12 cellular contexts compared by ENCODE assay signal in the genomic region with DNA sequence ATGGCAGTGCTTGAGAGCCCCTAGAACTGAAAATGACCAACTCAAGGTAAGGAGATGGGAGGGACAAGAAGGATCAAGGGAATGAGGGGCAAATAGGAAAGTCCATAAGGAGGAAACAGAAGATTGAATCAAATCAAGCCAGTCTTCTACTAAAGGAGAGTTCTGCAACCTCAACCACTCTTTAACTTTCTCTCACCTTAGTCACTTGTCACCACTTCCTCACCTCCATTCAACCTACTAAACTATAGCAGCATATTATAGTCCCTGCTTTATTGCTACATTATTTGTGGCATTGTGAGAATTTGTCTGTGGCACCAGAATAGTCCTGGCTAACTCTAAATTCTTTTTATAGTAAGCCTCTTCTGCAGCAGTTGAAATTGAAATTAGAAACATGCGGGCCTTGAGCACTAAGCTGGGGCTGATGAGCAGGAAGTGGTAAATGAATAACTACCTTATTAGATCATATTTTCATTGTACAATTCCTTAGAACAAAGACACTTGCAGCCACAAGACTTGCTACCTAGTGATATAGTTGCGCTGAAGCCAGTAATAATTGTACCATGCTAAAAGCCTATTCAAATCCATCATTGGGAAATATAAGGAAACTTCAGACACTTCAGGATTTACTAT.
A peak's percentile ranks its signal among the peaks of the same experiment; 100 is the strongest.
DNase-seq lines count a peak whose midpoint lies in the region; ATAC-seq and TF ChIP-seq lines count a peak whose summit lies in the region.
"Had no signal": no experiment of that assay in that cellular context is flagged by ENCODE, and none has a peak within 500 bp of the region (broad histone marks: within the 10 kb centered on the region; RNA-seq: fewer than 3 reads in every experiment).

No MANE protein-coding gene starts in this region.

- no peaks in the 10 kb centered on the region for H3K27me3 Mint-ChIP-seq in CD8-positive, alpha-beta T cell (ENCODE audit: low read depth)
- H3K27me3 Mint-ChIP-seq: activated CD4-positive, alpha-beta memory T cell treated with anti-CD3 and anti-CD28 coated beads for 36 hours had no signal

- no peak overlapping the region for H3K4me3 Mint-ChIP-seq in CD8-positive, alpha-beta T cell
- H3K4me3 Mint-ChIP-seq: activated CD4-positive, alpha-beta memory T cell treated with anti-CD3 and anti-CD28 coated beads for 36 hours; immature natural killer cell; stimulated activated memory B cell treated with anti-CD40 and anti-IgM and Interleukin-4, amounts not matched to agents 10 μg/mL and 1 μg/mL and 100 μg/mL, for 72 hours had no signal

- no peaks in the 10 kb centered on the region for H3K36me3 ChIP-seq in BJ (ENCODE audit: control insufficient read depth, insufficient read depth, low read length)
- no peaks in the 10 kb centered on the region for H3K36me3 ChIP-seq in fibroblast of lung (ENCODE audit: control insufficient read depth, insufficient read depth, low read length)
- H3K36me3 ChIP-seq in vagina, result no peaks in the 10 kb centered on the region
- H3K36me3 ChIP-seq in CD8-positive, alpha-beta T cell (ENCODE audit: insufficient read depth, low read length), result no peaks in the 10 kb centered on the region

- H3K4me2 ChIP-seq in fibroblast of lung (ENCODE audit: extremely low read depth, insufficient read depth, low read length), result no peak overlapping the region

- H3K4me3 ChIP-seq in BJ (ENCODE audit: low read depth, low read length), result no peak overlapping the region
- H3K4me3 ChIP-seq in fibroblast of lung (replicated peaks in 1 of 4; ENCODE audit: control extremely low read depth in 1 of 4, insufficient read depth in 1 of 4, low read depth in 3 of 4, low read length in 4 of 4), result no peak overlapping the region
- no peak overlapping the region for H3K4me3 ChIP-seq in vagina
- H3K4me3 ChIP-seq in CD8-positive, alpha-beta T cell (ENCODE audit: low read depth, low read length), result no peak overlapping the region

- no peak for TF ChIP-seq CTCF in BJ (IDR thresholded peaks at IDR 0.05; ENCODE audit: insufficient read depth, low read depth, low read length)
- TF ChIP-seq CTCF in fibroblast of lung (conservative IDR thresholded peaks at IDR 0.05 in 1 of 2, IDR thresholded peaks at IDR 0.05 in 1 of 2; ENCODE audit: low read depth in 1 of 2, low read length in 2 of 2), result no peak
- TF ChIP-seq CTCF in vagina (IDR thresholded peaks at IDR 0.05), result no peak
- TF ChIP-seq CTCF in CD8-positive, alpha-beta T cell (IDR thresholded peaks at IDR 0.05), result no peak

- no peak overlapping the region for H3K27ac Mint-ChIP-seq in CD8-positive, alpha-beta T cell
- H3K27ac Mint-ChIP-seq: activated CD4-positive, alpha-beta memory T cell treated with anti-CD3 and anti-CD28 coated beads for 36 hours; immature natural killer cell; stimulated activated memory B cell treated with anti-CD40 and anti-IgM and Interleukin-4, amounts not matched to agents 10 μg/mL and 1 μg/mL and 100 μg/mL, for 72 hours had no signal

- POLR2A ChIA-PET in BJ (lab: Charles Lee), result no interaction called here
- POLR2A ChIA-PET in CD8-positive, alpha-beta T cell (lab: Charles Lee), result interaction anchor here (0.6 kb wide), 1 partner anchor 1646 kb away, joined by 3 read pairs; no protein-coding TSS in a partner anchor

- H4K20me1 ChIP-seq in fibroblast of lung (ENCODE audit: control insufficient read depth, extremely low read depth, insufficient read depth, low read length), result no peaks in the 10 kb centered on the region

- no peak overlapping the region for H3K9ac ChIP-seq in fibroblast of lung (ENCODE audit: insufficient read depth, low read length)

- no peaks in the 10 kb centered on the region for H3K9me3 Mint-ChIP-seq in CD8-positive, alpha-beta T cell
- H3K9me3 Mint-ChIP-seq: activated CD4-positive, alpha-beta memory T cell treated with anti-CD3 and anti-CD28 coated beads for 36 hours; immature natural killer cell; stimulated activated memory B cell treated with anti-CD40 and anti-IgM and Interleukin-4, amounts not matched to agents 10 μg/mL and 1 μg/mL and 100 μg/mL, for 72 hours had no signal

- DNase-seq in BJ (ENCODE audit: low read depth), result peak; percentile 48
- DNase-seq in LHCN-M2 (ENCODE audit: low read depth), result peak; percentile 47
- peak; percentile 3 to 83 for DNase-seq in fibroblast of lung (ENCODE audit: low read depth in 2 of 2)
- DNase-seq in Ammon's horn (ENCODE audit: low spot score), result no peak
- DNase-seq in vagina (ENCODE audit: extremely low spot score in 2 of 2), result no peak
- no peak for DNase-seq in CD8-positive, alpha-beta T cell
- DNase-seq in NCI-H1092 treated with DMSO at 0.1 percent for 48 hours (lab: John Stamatoyannopoulos, UW), result no peak
- DNase-seq: activated CD4-positive, alpha-beta memory T cell treated with anti-CD3 and anti-CD28 coated beads for 36 hours; immature natural killer cell; retina had no signal

- no peaks in the 10 kb centered on the region for H3K79me2 ChIP-seq in fibroblast of lung (ENCODE audit: control insufficient read depth, insufficient read depth, low read length)

- H3K4me1 ChIP-seq in fibroblast of lung (ENCODE audit: control insufficient read depth, extremely low read depth, insufficient read depth, low read length), result no peaks in the 10 kb centered on the region
- no peaks in the 10 kb centered on the region for H3K4me1 ChIP-seq in vagina
- peaks cover 8% of the 10 kb centered on the region for H3K4me1 ChIP-seq in CD8-positive, alpha-beta T cell (ENCODE audit: insufficient read depth, low read length)

- no peaks in the 10 kb centered on the region for H3K9me3 ChIP-seq in fibroblast of lung (ENCODE audit: control insufficient read depth, insufficient read depth, low read depth, low read length)
- H3K9me3 ChIP-seq in vagina, result no peaks in the 10 kb centered on the region
- no peaks in the 10 kb centered on the region for H3K9me3 ChIP-seq in CD8-positive, alpha-beta T cell (ENCODE audit: low read length)

- ATAC-seq in GM19438 (IDR thresholded peaks at IDR 0.05; ENCODE audit: low read depth, unreplicated experiment), result peak; percentile 55
- no peak for ATAC-seq in CD8-positive, alpha-beta T cell
- ATAC-seq: stimulated activated memory B cell treated with anti-CD40 and anti-IgM and Interleukin-4, amounts not matched to agents 10 μg/mL and 1 μg/mL and 100 μg/mL, for 72 hours had no signal

- H2AFZ ChIP-seq in fibroblast of lung (ENCODE audit: low read length), result no peak overlapping the region

- H3K36me3 Mint-ChIP-seq in CD8-positive, alpha-beta T cell, result no peaks in the 10 kb centered on the region
- H3K36me3 Mint-ChIP-seq: activated CD4-positive, alpha-beta memory T cell treated with anti-CD3 and anti-CD28 coated beads for 36 hours; immature natural killer cell; stimulated activated memory B cell treated with anti-CD40 and anti-IgM and Interleukin-4, amounts not matched to agents 10 μg/mL and 1 μg/mL and 100 μg/mL, for 72 hours had no signal

- H3K27me3 ChIP-seq in BJ (ENCODE audit: control insufficient read depth, insufficient read depth, low read length) (no peaks in the 10 kb centered on the region), fibroblast of lung (ENCODE audit: control insufficient read depth, insufficient read depth, low read length) (no peaks in the 10 kb centered on the region), vagina (no peaks in the 10 kb centered on the region)
- no peaks in the 10 kb centered on the region for H3K27me3 ChIP-seq in CD8-positive, alpha-beta T cell (ENCODE audit: insufficient read depth, low read length)

- intact Hi-C loops in vagina (cut with DNase I), result no loop called here
- intact Hi-C loops in CD8-positive, alpha-beta T cell (cut with DNase I, micrococcal nuclease), result no loop called here

- H3K27ac ChIP-seq in fibroblast of lung (ENCODE audit: insufficient read depth, low read length), result no peak overlapping the region
- no peak overlapping the region for H3K27ac ChIP-seq in vagina
- H3K27ac ChIP-seq in CD8-positive, alpha-beta T cell (ENCODE audit: low read depth, low read length), result no peak overlapping the region

- CTCF ChIA-PET in BJ (lab: Yijun Ruan, JAX), result no interaction called here
- CTCF ChIA-PET in CD8-positive, alpha-beta T cell (lab: Charles Lee), result no interaction called here

- TF ChIP-seq POLR2A in vagina (IDR thresholded peaks at IDR 0.05), result no peak

- peaks cover 19% of the 10 kb centered on the region for H3K4me1 Mint-ChIP-seq in CD8-positive, alpha-beta T cell (ENCODE audit: low read depth)
- H3K4me1 Mint-ChIP-seq: stimulated activated memory B cell treated with anti-CD40 and anti-IgM and Interleukin-4, amounts not matched to agents 10 μg/mL and 1 μg/mL and 100 μg/mL, for 72 hours had no signal

Comparison
In these comparisons a context has a peak if more than half of its experiments do, and no peak if none do; other contexts are left out.
1. DNase-seq: peak in BJ (single experiment), LHCN-M2 (single experiment) and fibroblast of lung (2 of 2); none in Ammon's horn (single experiment), vagina (0 of 2), CD8-positive, alpha-beta T cell (0 of 7) and NCI-H1092 treated with DMSO at 0.1 percent for 48 hours (single experiment).